Comparison of ENCODE assay signal across 1 cellular context in the genomic region with DNA sequence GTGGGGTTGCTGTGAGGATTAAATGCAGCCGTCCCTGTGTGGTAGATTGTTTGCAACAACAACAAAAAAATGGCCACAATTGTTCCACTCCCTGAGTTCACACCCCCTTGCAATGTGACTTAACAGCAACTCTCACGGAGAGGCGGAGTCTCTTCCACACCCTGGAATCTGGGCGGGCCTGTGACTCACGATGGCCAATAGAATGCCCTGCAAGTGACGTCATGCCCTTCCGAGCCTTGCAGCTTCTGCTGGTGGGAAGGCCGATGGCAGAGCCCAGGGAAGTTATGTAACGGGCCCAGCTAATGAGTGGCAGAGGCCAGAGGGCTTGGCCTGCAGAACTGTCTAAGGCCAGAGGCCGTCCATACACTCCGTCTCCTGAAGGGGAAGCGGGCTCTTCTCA.
TF ChIP-seq lines count a peak whose summit lies in the region.

No MANE protein-coding gene starts in this region.

TF ChIP-seq in IMR-90, 13 proteins besides CTCF, POLR2A, EP300 and RAD21 (continued from another document):
- TF ChIP-seq MAZ (IDR thresholded peaks at IDR 0.05; ENCODE audit: borderline replicate concordance, low read depth, low read length) (no peak), MXI1 (IDR thresholded peaks at IDR 0.05; ENCODE audit: borderline replicate concordance, low read depth, low read length) (peak; percentile 21; the same call in 1 of the 2 replicates), MAFK (IDR thresholded peaks at IDR 0.05; ENCODE audit: low read depth, low read length) (no peak), NFE2L2 (IDR thresholded peaks at IDR 0.05; ENCODE audit: low read depth, low read length) (no peak), FOS (IDR thresholded peaks at IDR 0.05; ENCODE audit: low read depth, low read length) (peak; percentile 67)
